In genomic region chr17:79742589-79742918, GRCh38 we compare ENCODE assay signal across 16 cellular contexts. TPM values are rescaled to one million over a fixed set of nuclear protein-coding genes. Genes with fewer than 3 reads are reported as not detected.
DNase-seq lines count a peak whose midpoint lies in the region; FAIRE-seq and TF ChIP-seq lines count a peak whose summit lies in the region.
"Had no signal": no experiment of that assay in that cellular context is flagged by ENCODE, and none has a peak within 500 bp of the region (broad histone marks: within the 10 kb centered on the region; RNA-seq: fewer than 3 reads in every experiment).

No MANE protein-coding gene starts in this region.

- H3K27me3 Mint-ChIP-seq in progenitor cell of endocrine pancreas = peaks cover 11% of the 10 kb centered on the region

- H2BK5ac ChIP-seq in H1 (ENCODE audit: low read depth, low read length) = no peak overlapping the region

- no peaks in the 10 kb centered on the region for H3K9me2 ChIP-seq in Loucy (replicated peaks; ENCODE audit: low read depth, low read length)

- no peaks in the 10 kb centered on the region for H3K9me3 ChIP-seq in BLaER1 treated with 17β-estradiol and CSF1 and Interleukin-3, amounts not matched to agents 10 nM and 100 nM (replicated peaks in 1 of 11)
- H3K9me3 ChIP-seq in Loucy (ENCODE audit: insufficient read depth, low read depth, low read length) (no peaks in the 10 kb centered on the region), H1 (ENCODE audit: insufficient read depth in 2 of 2, low read depth in 1 of 2, low read length in 1 of 2) (no peaks in the 10 kb centered on the region)

- no peaks in the 10 kb centered on the region for H3K9me3 Mint-ChIP-seq in progenitor cell of endocrine pancreas (ENCODE audit: low read depth)
- H3K9me3 Mint-ChIP-seq: CD8-positive, alpha-beta memory T cell; H9 had no signal

- H3K27ac Mint-ChIP-seq in progenitor cell of endocrine pancreas = peak overlapping the region; percentile 97
- H3K27ac Mint-ChIP-seq: CD8-positive, alpha-beta memory T cell; H9; T-helper 17 cell had no signal

- no peaks in the 10 kb centered on the region for H3K79me2 ChIP-seq in Loucy (ENCODE audit: insufficient read depth, low read length)
- H3K79me2 ChIP-seq in H1 (ENCODE audit: control insufficient read depth in 1 of 2, insufficient read depth in 2 of 2, low read length in 2 of 2) = no peaks in the 10 kb centered on the region

- no peaks in the 10 kb centered on the region for H3K79me1 ChIP-seq in H1 (ENCODE audit: low read depth, low read length)

- TF ChIP-seq POLR2A in H1 (IDR thresholded peaks at IDR 0.05; ENCODE audit: control extremely low read depth in 1 of 2, low read depth in 2 of 2, low read length in 2 of 2) = no peak

- peaks cover 3% of the 10 kb centered on the region; the same call in 1 of the 2 replicates for H3K23me2 ChIP-seq in H1 (ENCODE audit: low read depth, low read length)

- CTCF ChIA-PET in H1 (lab: Charles Lee; ENCODE audit: partially characterized antibody) = interaction anchor here (0.6 to 7.6 kb wide), 25 partner anchors 10 to 525 kb away, joined by 3 to 94 read pairs (median 8); partner anchors contain the start of genes CBX2 and CBX4

- H3K18ac ChIP-seq in H1 (ENCODE audit: extremely low read depth, low read length) = no peak overlapping the region

- no peak overlapping the region for H4K5ac ChIP-seq in H1 (ENCODE audit: insufficient read length, low read depth, low read length)

- H3K36me3 ChIP-seq in BLaER1 treated with 17β-estradiol and CSF1 and Interleukin-3, amounts not matched to agents 10 nM and 100 nM = no peaks in the 10 kb centered on the region
- H3K36me3 ChIP-seq in Loucy (ENCODE audit: insufficient read depth, low read length) (no peaks in the 10 kb centered on the region), H1 (ENCODE audit: control insufficient read depth in 2 of 4, insufficient read depth in 4 of 4, low read length in 3 of 4) (no peaks in the 10 kb centered on the region)

- H3K27ac ChIP-seq in BLaER1 treated with 17β-estradiol and CSF1 and Interleukin-3, amounts not matched to agents 10 nM and 100 nM = no peak overlapping the region
- no peak overlapping the region for H3K27ac ChIP-seq in H1 (ENCODE audit: low read depth, low read length)
- H3K27ac ChIP-seq in substantia nigra (ENCODE audit: low read depth, low read length, poor library complexity, severe bottlenecking) = no peak overlapping the region
- H3K27ac ChIP-seq: HL-60 had no signal

- no peak overlapping the region for H2BK15ac ChIP-seq in H1 (ENCODE audit: low read length)

- no peak overlapping the region; a peak in 1 of 22 replicates for H3K9ac ChIP-seq in BLaER1 treated with 17β-estradiol and CSF1 and Interleukin-3, amounts not matched to agents 10 nM and 100 nM
- H3K9ac ChIP-seq in Loucy (ENCODE audit: low read depth, low read length, poor library complexity, severe bottlenecking) (peak overlapping the region; percentile 50), H1 (replicated peaks in 1 of 4; ENCODE audit: extremely low read depth in 1 of 4, low read depth in 3 of 4, low read length in 3 of 4) (no peak overlapping the region)

- no peak for TF ChIP-seq RAD21 in H1 (IDR thresholded peaks at IDR 0.05 in 1 of 2, conservative IDR thresholded peaks at IDR 0.05 in 1 of 2; ENCODE audit: low read depth in 2 of 2, low read length in 2 of 2)

- H2BK12ac ChIP-seq in H1 (ENCODE audit: low read depth, low read length) = peak overlapping the region; percentile 39; the same call in 1 of the 2 replicates

- no peak overlapping the region for H3K14ac ChIP-seq in H1 (ENCODE audit: insufficient read length)

- POLR2A ChIA-PET in H1 (lab: Charles Lee; ENCODE audit: partially characterized antibody) = interaction anchor here (1.0 to 10.4 kb wide), 3 partner anchors 35 to 47 kb away, joined by 3 to 77 read pairs (median 20); partner anchors contain the start of gene CBX2

- 100% methylated on average over 1 of the region's 1 CpG; no CpG with 5 or more reads in 1 of the 2 experiments for WGBS in H1 (ENCODE audit: extremely low coverage in 1 of 2, insufficient coverage in 1 of 2, insufficient read length in 1 of 2, insufficient replicate concordance in 2 of 2, low coverage in 1 of 2, low lambda C conversion rate in 2 of 2, missing lambda C conversion rate in 1 of 2), 2 experiments

- no peak overlapping the region for H2AK5ac ChIP-seq in H1 (ENCODE audit: low read depth, low read length)

- TF ChIP-seq CTCF in Loucy (conservative IDR thresholded peaks at IDR 0.05; ENCODE audit: low read length) = no peak
- no peak for TF ChIP-seq CTCF in H1 (IDR thresholded peaks at IDR 0.05; ENCODE audit: control extremely low read depth in 1 of 3, insufficient read depth in 1 of 3, low read depth in 1 of 3, low read length in 3 of 3)
- TF ChIP-seq CTCF in progenitor cell of endocrine pancreas (IDR thresholded peaks at IDR 0.05; ENCODE audit: unreplicated experiment) = no peak

- H4K8ac ChIP-seq in H1 (ENCODE audit: extremely low read depth, insufficient read depth, low read length) = no peak overlapping the region

- H4K20me1 ChIP-seq in BLaER1 treated with 17β-estradiol and CSF1 and Interleukin-3, amounts not matched to agents 10 nM and 100 nM = peaks cover 0 to 9% (median 0%) of the 10 kb centered on the region in 11 experiments; a peak in 5 of 22 replicates
- no peaks in the 10 kb centered on the region for H4K20me1 ChIP-seq in Loucy (ENCODE audit: insufficient read depth, low read length, poor library complexity, severe bottlenecking)
- peaks cover 0 to 7% of the 10 kb centered on the region in 2 experiments for H4K20me1 ChIP-seq in H1 (replicated peaks in 1 of 2; ENCODE audit: control insufficient read depth in 1 of 2, insufficient read depth in 2 of 2, low read length in 2 of 2)

- no peak for DNase-seq in H1 (ENCODE audit: low read depth in 1 of 2, low spot score in 2 of 2)
- no peak for DNase-seq in progenitor cell of endocrine pancreas (ENCODE audit: low spot score, unreplicated experiment)
- DNase-seq in DMS53 treated with DMSO at 0.1 percent for 48 hours (lab: John Stamatoyannopoulos, UW; ENCODE audit: unreplicated experiment) = no peak
- no peak for DNase-seq in stimulated activated CD4-positive, alpha-beta T cell treated with anti-CD3 and anti-CD28 coated beads, Interleukin-2, amount 100 ng/mL, for 48 hours
- DNase-seq in substantia nigra (lab: John Stamatoyannopoulos, UW) = no peak
- DNase-seq: NCI-H2029, NCI-H510A had no signal

- H3K27me3 ChIP-seq in BLaER1 treated with 17β-estradiol and CSF1 and Interleukin-3, amounts not matched to agents 10 nM and 100 nM = peaks cover 13 to 31% (median 18%) of the 10 kb centered on the region in 11 experiments
- H3K27me3 ChIP-seq in Loucy (ENCODE audit: insufficient read depth, low read length, poor library complexity, severe bottlenecking) = no peaks in the 10 kb centered on the region
- peaks cover 3 to 37% (median 31%) of the 10 kb centered on the region in 4 experiments for H3K27me3 ChIP-seq in H1 (replicated peaks in 1 of 4; ENCODE audit: control insufficient read depth in 3 of 4, extremely low read depth in 1 of 4, insufficient read depth in 3 of 4, low read length in 3 of 4)

- H3K4me3 Mint-ChIP-seq in progenitor cell of endocrine pancreas (ENCODE audit: low read depth) = no peak overlapping the region
- H3K4me3 Mint-ChIP-seq: CD8-positive, alpha-beta memory T cell had no signal

- no peak overlapping the region for H2BK120ac ChIP-seq in H1 (replicated peaks; ENCODE audit: low read depth, low read length)

- H3K4me3 ChIP-seq in BLaER1 treated with 17β-estradiol and CSF1 and Interleukin-3, amounts not matched to agents 10 nM and 100 nM = no peak overlapping the region
- no peak overlapping the region for H3K4me3 ChIP-seq in Loucy (ENCODE audit: low read length, poor library complexity, severe bottlenecking)
- H3K4me3 ChIP-seq in H1 (ENCODE audit: extremely low read depth in 1 of 4, insufficient read depth in 2 of 4, low read depth in 3 of 4, low read length in 4 of 4) = no peak overlapping the region

- H3K56ac ChIP-seq in H1 (replicated peaks; ENCODE audit: insufficient read length, low read depth, low read length) = no peak overlapping the region

- no peak overlapping the region for H3K4ac ChIP-seq in H1 (replicated peaks; ENCODE audit: insufficient read length, low read depth, low read length)

- no peak overlapping the region for H4K91ac ChIP-seq in H1 (replicated peaks; ENCODE audit: insufficient read length, low read length)

- no peaks in the 10 kb centered on the region for H3F3A ChIP-seq in Loucy (ENCODE audit: low read depth)

- peaks cover 4 to 52% (median 40%) of the 10 kb centered on the region in 10 experiments; a peak in 19 of 20 replicates for H3K4me1 ChIP-seq in BLaER1 treated with 17β-estradiol and CSF1 and Interleukin-3, amounts not matched to agents 10 nM and 100 nM
- H3K4me1 ChIP-seq in Loucy (ENCODE audit: insufficient read depth, low read length, poor library complexity, severe bottlenecking) = peaks cover 7% of the 10 kb centered on the region
- peaks cover 4 to 21% (median 10%) of the 10 kb centered on the region in 4 experiments; a peak in 6 of 7 replicates for H3K4me1 ChIP-seq in H1 (replicated peaks in 1 of 4; ENCODE audit: control insufficient read depth in 3 of 4, insufficient read depth in 4 of 4, low read length in 3 of 4)

- no peaks in the 10 kb centered on the region for H3K36me3 Mint-ChIP-seq in progenitor cell of endocrine pancreas (ENCODE audit: insufficient read depth)
- H3K36me3 Mint-ChIP-seq: CD8-positive, alpha-beta memory T cell had no signal

- no peak overlapping the region for H2AFZ ChIP-seq in Loucy (ENCODE audit: low read length)
- H2AFZ ChIP-seq in H1 (ENCODE audit: low read length) = no peak overlapping the region

- no peak overlapping the region for H2BK20ac ChIP-seq in H1 (ENCODE audit: low read length)

- TF ChIP-seq EP300 in H1 (IDR thresholded peaks at IDR 0.05; ENCODE audit: borderline replicate concordance in 1 of 2, low read depth in 2 of 2, low read length in 2 of 2) = no peak

- H3K23ac ChIP-seq in H1 (ENCODE audit: insufficient read length) = no peak overlapping the region

- peak overlapping the region; percentile 86 to 97 (median 92); a peak in 20 of 22 replicates for H3K4me2 ChIP-seq in BLaER1 treated with 17β-estradiol and CSF1 and Interleukin-3, amounts not matched to agents 10 nM and 100 nM
- H3K4me2 ChIP-seq in Loucy (ENCODE audit: low read depth, low read length, poor library complexity, severe bottlenecking) = peak overlapping the region; percentile 81
- H3K4me2 ChIP-seq in H1 (ENCODE audit: insufficient read depth in 1 of 2, low read depth in 2 of 2, low read length in 2 of 2) = peak overlapping the region in 1 of 2 experiments; percentile 36; a peak in 1 of 4 replicates

- FAIRE-seq in H1 (lab: Jason Lieb, UNC) = no peak
- FAIRE-seq: GM19239 had no signal

- peaks cover 54% of the 10 kb centered on the region for H3K4me1 Mint-ChIP-seq in progenitor cell of endocrine pancreas (ENCODE audit: low read depth)

RNA-seq across cellular contexts. Expression of gene ENPP7, which starts 11.8 kb away (rescaled TPM):
- not detected in 2 replicates for total RNA-seq in H1 (2021; fragmentation: NEBNext Ultra II Directional; extraction: Animal tissue kit (Norgen Biotek cat#: 25700))
- not detected in 2 replicates for polyA plus RNA-seq in H1 (2011; rRNA removed)
- not detected for polyA plus RNA-seq in H1 (2011; cell fraction: cytosol; rRNA removed)
- not detected for polyA plus RNA-seq in H1 (2011; cell fraction: nucleus; rRNA removed)
- polyA plus RNA-seq in H1 (2012, experiment 1 of 2) = not detected in 4 replicates
- polyA plus RNA-seq in H1 (2012, experiment 2 of 2) = not detected
- not detected for polyA plus RNA-seq in H1 (2013, experiment 1 of 2)
- polyA plus RNA-seq in H1 (2013, experiment 2 of 2) = not detected
- polyA minus RNA-seq in H1 (2011; rRNA and poly(A)+ RNA removed) = not detected in 2 replicates
- not detected for polyA minus RNA-seq in H1 (2011; cell fraction: cytosol; rRNA and poly(A)+ RNA removed)
- polyA minus RNA-seq in H1 (2011; cell fraction: nucleus; rRNA and poly(A)+ RNA removed) = not detected
- not detected in 2 replicates for total RNA-seq in progenitor cell of endocrine pancreas
- total RNA-seq: H9, HT-29, RPMI7951, T-helper 17 cell had no signal

RNA-seq across cellular contexts. Expression of gene CBX2, which starts 35.4 kb away (rescaled TPM):
- 83.9 and 85.9 TPM in 2 replicates for total RNA-seq in H1 (2021; fragmentation: NEBNext Ultra II Directional; extraction: Animal tissue kit (Norgen Biotek cat#: 25700))
- polyA plus RNA-seq in H1 (2011; rRNA removed) = 64.3 and 86.5 TPM in 2 replicates
- 76.8 TPM for polyA plus RNA-seq in H1 (2011; cell fraction: cytosol; rRNA removed)
- 109 TPM for polyA plus RNA-seq in H1 (2011; cell fraction: nucleus; rRNA removed)
- polyA plus RNA-seq in H1 (2012, experiment 1 of 2) = 48.6 to 73.4 TPM (median 65.8 TPM) in 4 replicates
- 53.8 TPM for polyA plus RNA-seq in H1 (2012, experiment 2 of 2)
- 40.5 TPM for polyA plus RNA-seq in H1 (2013, experiment 1 of 2)
- 39.5 TPM for polyA plus RNA-seq in H1 (2013, experiment 2 of 2)
- 45.5 and 56.4 TPM in 2 replicates for polyA minus RNA-seq in H1 (2011; rRNA and poly(A)+ RNA removed)
- 70.0 TPM for polyA minus RNA-seq in H1 (2011; cell fraction: cytosol; rRNA and poly(A)+ RNA removed)
- polyA minus RNA-seq in H1 (2011; cell fraction: nucleus; rRNA and poly(A)+ RNA removed) = 61.7 TPM
- total RNA-seq in progenitor cell of endocrine pancreas = 106 and 111 TPM in 2 replicates

RNA-seq across cellular contexts. Expression of gene CBX8, which starts 54.3 kb away (rescaled TPM):
- 1.5 and 2.1 TPM in 2 replicates for total RNA-seq in H1 (2021; fragmentation: NEBNext Ultra II Directional; extraction: Animal tissue kit (Norgen Biotek cat#: 25700))
- polyA plus RNA-seq in H1 (2011; rRNA removed) = 0.09 and 0.31 TPM in 2 replicates
- 0.28 TPM for polyA plus RNA-seq in H1 (2011; cell fraction: cytosol; rRNA removed)
- 0.33 TPM for polyA plus RNA-seq in H1 (2011; cell fraction: nucleus; rRNA removed)
- 0.50 to 1.6 TPM (median 1.2 TPM) in 4 replicates for polyA plus RNA-seq in H1 (2012, experiment 1 of 2)
- 1.0 TPM for polyA plus RNA-seq in H1 (2012, experiment 2 of 2)
- 0.30 TPM for polyA plus RNA-seq in H1 (2013, experiment 1 of 2)
- 0.55 TPM for polyA plus RNA-seq in H1 (2013, experiment 2 of 2)
- 0.13 TPM in 1 of 2 replicates, not detected in the other for polyA minus RNA-seq in H1 (2011; rRNA and poly(A)+ RNA removed)
- polyA minus RNA-seq in H1 (2011; cell fraction: cytosol; rRNA and poly(A)+ RNA removed) = 0.29 TPM
- 0.30 TPM for polyA minus RNA-seq in H1 (2011; cell fraction: nucleus; rRNA and poly(A)+ RNA removed)
- 21.7 and 23.1 TPM in 2 replicates for total RNA-seq in progenitor cell of endocrine pancreas
